8 cellular contexts compared by ENCODE assay signal in the genomic region with DNA sequence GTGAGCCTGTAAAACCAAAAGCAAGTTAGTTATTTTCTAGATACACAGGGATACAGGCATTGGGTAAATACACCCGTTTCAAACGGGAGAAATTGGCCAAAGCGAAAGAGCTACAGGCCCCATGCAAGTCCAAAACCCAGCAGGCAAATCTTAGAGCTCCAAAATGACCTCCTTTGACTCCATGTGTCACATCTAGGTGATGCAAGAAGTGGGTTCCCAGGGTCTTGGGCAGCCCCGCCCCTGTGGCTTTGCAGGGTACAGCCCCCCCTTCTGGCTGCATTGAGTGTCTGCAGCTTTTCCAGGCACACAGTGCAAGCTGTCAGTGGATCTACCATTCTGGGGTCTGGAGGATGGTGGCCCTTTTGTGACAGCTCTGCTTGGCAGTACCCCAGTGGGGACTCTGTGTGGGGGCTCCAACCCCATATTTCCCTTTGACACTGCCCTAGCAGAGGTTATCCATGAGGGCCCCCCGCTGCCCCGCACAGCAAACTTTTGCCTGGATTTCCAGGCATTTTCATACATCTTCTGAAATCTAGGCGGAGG.
DNase-seq lines count a peak whose midpoint lies in the region; ATAC-seq, FAIRE-seq and TF ChIP-seq lines count a peak whose summit lies in the region.
"Not testable (repeated sequence)": the region's sequence is repeated elsewhere in the genome, so short reads cannot be mapped to it uniquely, and the experiment has no call there.

No MANE protein-coding gene starts in this region.

- not testable (repeated sequence) for H3K4me3 ChIP-seq in DND-41 (ENCODE audit: low read depth in 1 of 2, low read length in 2 of 2); HL-60 (replicated peaks; ENCODE audit: insufficient read depth, low read length); RWPE2 (ENCODE audit: severe bottlenecking); bronchial epithelial cell (ENCODE audit: low read depth, low read length); fibroblast of the aortic adventitia (ENCODE audit: low read depth, low read length); osteoblast (ENCODE audit: insufficient read depth, low read length)

- not testable (repeated sequence) for H3K27ac ChIP-seq in DND-41 (ENCODE audit: low read length); HL-60 (replicated peaks); RWPE2 (ENCODE audit: poor library complexity, severe bottlenecking); osteoblast (ENCODE audit: low read depth, low read length)

- H3K79me2 ChIP-seq in DND-41 (ENCODE audit: insufficient read depth, low read length); osteoblast (ENCODE audit: insufficient read depth, low read length): not testable (repeated sequence)

- H3K9ac ChIP-seq in DND-41 (ENCODE audit: low read depth, low read length), result not testable (repeated sequence)

- not testable (repeated sequence) for H3K36me3 ChIP-seq in DND-41 (ENCODE audit: insufficient read depth, low read length); RWPE2 (ENCODE audit: low read depth); bronchial epithelial cell (ENCODE audit: control insufficient read depth, insufficient read depth, low read length); osteoblast (ENCODE audit: insufficient read depth, low read length)

- H3K27me3 Mint-ChIP-seq in activated CD8-positive, alpha-beta memory T cell treated with anti-CD3 and anti-CD28 coated beads, Interleukin-2, amount 10 ng/mL, durations not matched to agents 7 days and 5 days; type B pancreatic cell: not testable (repeated sequence)

- H3K9me3 ChIP-seq in DND-41 (ENCODE audit: insufficient read depth, low read length, severe bottlenecking); RWPE2 (ENCODE audit: severe bottlenecking); osteoblast (ENCODE audit: low read depth, low read length): not testable (repeated sequence)

- ATAC-seq in DND-41 (ENCODE audit: insufficient read depth, low read depth); RWPE2 (ENCODE audit: low read depth); activated CD8-positive, alpha-beta memory T cell treated with anti-CD3 and anti-CD28 coated beads, Interleukin-2, amount 10 ng/mL, durations not matched to agents 7 days and 5 days: not testable (repeated sequence)

- H3K27me3 ChIP-seq in DND-41 (ENCODE audit: insufficient read depth, low read length, poor library complexity); HL-60 (ENCODE audit: insufficient read depth, poor library complexity, severe bottlenecking); RWPE2 (ENCODE audit: insufficient read depth, poor library complexity, severe bottlenecking); bronchial epithelial cell (ENCODE audit: control insufficient read depth, insufficient read depth, low read length); osteoblast (ENCODE audit: insufficient read depth, low read length): not testable (repeated sequence)

- TF ChIP-seq CTCF in DND-41 (IDR thresholded peaks at IDR 0.05; ENCODE audit: borderline replicate concordance, extremely low read depth, low read length, poor library complexity, severe bottlenecking) (peak; percentile 41), RWPE2 (IDR thresholded peaks at IDR 0.05; ENCODE audit: poor library complexity, severe bottlenecking) (peak; percentile 45), bronchial epithelial cell (IDR thresholded peaks at IDR 0.05; ENCODE audit: insufficient read depth, low read length, severe bottlenecking) (peak; percentile 18), fibroblast of the aortic adventitia (IDR thresholded peaks at IDR 0.05; ENCODE audit: insufficient read depth, low read length) (peak; percentile 10), osteoblast (IDR thresholded peaks at IDR 0.05; ENCODE audit: extremely low read depth, low read depth, low read length) (peak; percentile 25), type B pancreatic cell (conservative IDR thresholded peaks at IDR 0.05) (peak; percentile 52)
- TF ChIP-seq CTCF in HL-60 (IDR thresholded peaks at IDR 0.05; ENCODE audit: insufficient read depth, low read length), result not testable (repeated sequence)

- H2AFZ ChIP-seq in DND-41 (ENCODE audit: low read depth, low read length); osteoblast (ENCODE audit: low read length): not testable (repeated sequence)

- H3K4me1 ChIP-seq in DND-41 (ENCODE audit: insufficient read depth, low read length); RWPE2 (ENCODE audit: insufficient read depth, poor library complexity, severe bottlenecking); osteoblast (ENCODE audit: insufficient read depth, low read length): not testable (repeated sequence)

- H4K20me1 ChIP-seq in DND-41 (ENCODE audit: insufficient read depth, low read length); osteoblast (ENCODE audit: insufficient read depth, low read length): not testable (repeated sequence)

- not testable (repeated sequence) for H3K27ac Mint-ChIP-seq in activated CD8-positive, alpha-beta memory T cell treated with anti-CD3 and anti-CD28 coated beads, Interleukin-2, amount 10 ng/mL, durations not matched to agents 7 days and 5 days; type B pancreatic cell

- not testable (repeated sequence) for H3K4me1 Mint-ChIP-seq in activated CD8-positive, alpha-beta memory T cell treated with anti-CD3 and anti-CD28 coated beads, Interleukin-2, amount 10 ng/mL, durations not matched to agents 7 days and 5 days; type B pancreatic cell (ENCODE audit: unreplicated experiment)

- H3K9me3 Mint-ChIP-seq in activated CD8-positive, alpha-beta memory T cell treated with anti-CD3 and anti-CD28 coated beads, Interleukin-2, amount 10 ng/mL, durations not matched to agents 7 days and 5 days (ENCODE audit: low read depth); type B pancreatic cell: not testable (repeated sequence)

- not testable (repeated sequence) for H3K36me3 Mint-ChIP-seq in activated CD8-positive, alpha-beta memory T cell treated with anti-CD3 and anti-CD28 coated beads, Interleukin-2, amount 10 ng/mL, durations not matched to agents 7 days and 5 days
- peaks cover 10% of the 10 kb centered on the region for H3K36me3 Mint-ChIP-seq in type B pancreatic cell

- peak; percentile 49 for DNase-seq in DND-41
- peak; percentile 21 to 49 for DNase-seq in HL-60 (ENCODE audit: low read depth in 1 of 2, low spot score in 1 of 2)
- peak; percentile 73 for DNase-seq in RWPE2 (ENCODE audit: low spot score)
- DNase-seq in activated CD8-positive, alpha-beta memory T cell treated with anti-CD3 and anti-CD28 coated beads, Interleukin-2, amount 10 ng/mL, durations not matched to agents 7 days and 5 days, result peak; percentile 49
- not testable (repeated sequence) for DNase-seq in bronchial epithelial cell (ENCODE audit: low read depth); fibroblast of the aortic adventitia (ENCODE audit: low read depth); osteoblast (ENCODE audit: insufficient read length, low spot score, missing footprints); type B pancreatic cell (ENCODE audit: extremely low spot score, unreplicated experiment)

- FAIRE-seq in bronchial epithelial cell (lab: Jason Lieb, UNC), result not testable (repeated sequence)

- not testable (repeated sequence) for H3K4me2 ChIP-seq in DND-41 (ENCODE audit: insufficient read depth, low read length); osteoblast (ENCODE audit: insufficient read depth, low read length)

- H3K4me3 Mint-ChIP-seq in activated CD8-positive, alpha-beta memory T cell treated with anti-CD3 and anti-CD28 coated beads, Interleukin-2, amount 10 ng/mL, durations not matched to agents 7 days and 5 days; type B pancreatic cell: not testable (repeated sequence)

- CTCF ChIA-PET in activated CD8-positive, alpha-beta memory T cell treated with anti-CD3 and anti-CD28 coated beads, Interleukin-2, amount 10 ng/mL, durations not matched to agents 7 days and 5 days (lab: Charles Lee), result not testable (repeated sequence)
